ENCODE assay signal across 8 cellular contexts in the genomic region with DNA sequence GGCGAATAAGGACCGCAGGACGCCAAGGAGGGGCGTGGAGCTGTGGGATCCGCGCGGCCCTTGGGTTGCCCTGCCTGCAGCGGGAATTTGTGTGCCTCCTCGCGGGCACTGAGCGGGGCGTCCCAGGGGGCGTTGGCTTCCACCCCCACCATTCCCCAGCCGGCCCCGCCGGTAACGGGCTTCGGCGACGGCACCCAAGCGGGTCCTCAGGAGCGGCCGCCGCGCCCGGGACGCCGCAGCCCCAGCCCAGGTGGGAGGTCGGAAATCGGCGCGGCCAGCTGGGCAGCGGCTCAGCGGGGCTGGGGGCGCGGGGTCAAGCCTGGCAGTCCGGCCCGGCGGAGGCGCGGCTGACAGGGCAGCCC. TPM values are rescaled to one million over a fixed set of nuclear protein-coding genes. Genes with fewer than 3 reads are reported as not detected.
DNase-seq lines count a peak whose midpoint lies in the region; ATAC-seq and TF ChIP-seq lines count a peak whose summit lies in the region.

No MANE protein-coding gene starts in this region.

- WGBS in ovary, 3 donors = 0 to 1% (median 0%) methylated on average over 18 to 41 of the region's 41 CpGs

- DNase-seq in AG04450 (ENCODE audit: low read depth, low spot score) (no peak), MG63 (peak; percentile 32), activated gamma-delta T cell (lab: John Stamatoyannopoulos, UW) (peak; percentile 18), Right ventricle myocardium inferior (ENCODE audit: missing footprints) (peak; percentile 80), ovary (peak in 2 of 5 donors; percentile 32 to 54), retina (no peak), HuH-7.5 (ENCODE audit: low spot score) (no peak)

- intact Hi-C loops in Right ventricle myocardium inferior (cut with DNase I) = loop anchor here (2.0 to 5.0 kb wide), 4 partner anchors 72 to 186 kb away; partner anchors contain the start of genes CDC45, HIRA, MRPL40 and SLC25A1
- intact Hi-C loops in ovary (cut with DNase I) = loop anchor here in 2 of 4 donors (5.0 to 10.0 kb wide), 2 partner anchors 114 to 134 kb away; partner anchors contain the start of gene SLC25A1 (in 1 of the 2)

- 0 out of 2 replicates have a peak, but pooled peaks have one; percentile 1 for TF ChIP-seq CTCF in AG04450 (IDR thresholded peaks at IDR 0.05; ENCODE audit: low read depth, low read length)
- no peak for TF ChIP-seq CTCF in ovary (IDR thresholded peaks at IDR 0.05)

- TF ChIP-seq EP300 in ovary (IDR thresholded peaks at IDR 0.05) = no peak

- H3K27ac ChIP-seq in AG04450 (ENCODE audit: low read depth, low read length) = no peak overlapping the region
- H3K27ac ChIP-seq in ovary = peak overlapping the region; percentile 13 to 44

- H3K36me3 ChIP-seq in MG63 = no peaks in the 10 kb centered on the region
- no peaks in the 10 kb centered on the region for H3K36me3 ChIP-seq in ovary

- CTCF ChIA-PET in AG04450 (lab: Charles Lee) = interaction anchor here (0.6 to 1.2 kb wide), 2 partner anchors 9 to 31 kb away, joined by 3 to 4 read pairs; no protein-coding TSS in a partner anchor

- no peak for TF ChIP-seq POLR2A in ovary (IDR thresholded peaks at IDR 0.05)

- H3K9me3 ChIP-seq in AG04450 (ENCODE audit: control insufficient read depth, insufficient read depth, low read length) = no peaks in the 10 kb centered on the region
- no peaks in the 10 kb centered on the region for H3K9me3 ChIP-seq in MG63
- H3K9me3 ChIP-seq in ovary = no peaks in the 10 kb centered on the region

- POLR2A ChIA-PET in AG04450 (lab: Yijun Ruan, JAX) = interaction anchor here (1.5 kb wide), 1 partner anchor 113 kb away, joined by 6 read pairs; the partner anchor contains the start of gene SLC25A1

- ATAC-seq in GM19372 (IDR thresholded peaks at IDR 0.05; ENCODE audit: low read depth, unreplicated experiment) = peak; percentile 19
- ATAC-seq in Right ventricle myocardium inferior = peak; percentile 43

- H3K27me3 ChIP-seq in AG04450 (ENCODE audit: control insufficient read depth, insufficient read depth, low read length) (no peaks in the 10 kb centered on the region), MG63 (peaks cover 7% of the 10 kb centered on the region), ovary (no peaks in the 10 kb centered on the region)

- peak overlapping the region; percentile 71 for H3K4me3 ChIP-seq in AG04450 (ENCODE audit: low read depth, low read length)
- peak overlapping the region; percentile 68 for H3K4me3 ChIP-seq in MG63
- peak overlapping the region; percentile 72 for H3K4me3 ChIP-seq in ovary

- H3K4me1 ChIP-seq in ovary (ENCODE audit: insufficient read depth) = no peaks in the 10 kb centered on the region

RNA-seq across cellular contexts. Expression of gene CLTCL1, which starts 0.3 kb away (rescaled TPM):
- 6.6 and 8.0 TPM in 2 replicates for polyA plus RNA-seq in AG04450 (2011; rRNA removed)
- 16.7 and 20.5 TPM in 2 replicates for polyA minus RNA-seq in AG04450 (2011; rRNA and poly(A)+ RNA removed)
- total RNA-seq in MG63 (2014; rRNA removed; shearing (Covaris generic); ENCODE audit: low replicate concordance) = 0.62 and 1.5 TPM in 2 replicates
- total RNA-seq in Right ventricle myocardium inferior = 8.3 TPM
- total RNA-seq in ovary = 1 to 10 TPM; 2.8 to 8.9 (median 5.2) TPM
- polyA plus RNA-seq in ovary = 10 to 100 TPM in 1 of 2 donors, 1 to 10 TPM in 1; 3.9 to 10.7 TPM

Comparison
In these comparisons a context has a peak if more than half of its experiments do, and no peak if none do; other contexts are left out.
1. DNase-seq: peak in MG63 (single experiment), activated gamma-delta T cell (single experiment) and Right ventricle myocardium inferior (single experiment); none in AG04450 (single experiment), retina (single experiment) and HuH-7.5 (single experiment).
2. Peak in every context shown above with its lines, with median percentiles within 50 percentile points of each other: H3K4me3 ChIP-seq.